In genomic region chr10:46239999-46240683, GRCh38 we compare ENCODE assay signal across 32 cellular contexts. TPM values are rescaled to one million over a fixed set of nuclear protein-coding genes. Genes with fewer than 3 reads are reported as not detected.
DNase-seq lines count a peak whose midpoint lies in the region; ATAC-seq and TF ChIP-seq lines count a peak whose summit lies in the region.
"Had no signal": no experiment of that assay in that cellular context is flagged by ENCODE, and none has a peak within 500 bp of the region (broad histone marks: within the 10 kb centered on the region; RNA-seq: fewer than 3 reads in every experiment).

No MANE protein-coding gene starts in this region.

- CTCF ChIA-PET in activated CD8-positive, alpha-beta memory T cell treated with anti-CD3 and anti-CD28 coated beads, Interleukin-2, amount 10 ng/mL, durations not matched to agents 7 days and 5 days (lab: Charles Lee), result interaction anchor here (1.4 to 1.5 kb wide), 2 partner anchors 12 to 30 kb away, joined by 3 to 4 read pairs; no protein-coding TSS in a partner anchor

- H3K4me3 ChIP-seq in stomach, result no peak overlapping the region
- H3K4me3 ChIP-seq: adrenal gland, BLaER1, psoas muscle had no signal

- ATAC-seq in left ventricle myocardium superior (no peak), Right ventricle myocardium inferior (no peak), HG03520 (IDR thresholded peaks at IDR 0.05; ENCODE audit: unreplicated experiment) (no peak), GM21723 (IDR thresholded peaks at IDR 0.05; ENCODE audit: unreplicated experiment) (no peak)
- no peak for ATAC-seq in activated CD8-positive, alpha-beta memory T cell treated with anti-CD3 and anti-CD28 coated beads, Interleukin-2, amount 10 ng/mL, durations not matched to agents 7 days and 5 days
- ATAC-seq: psoas muscle; stimulated activated memory B cell treated with anti-CD40 and anti-IgM and Interleukin-4, amounts not matched to agents 10 μg/mL and 1 μg/mL and 100 μg/mL, for 72 hours had no signal

- no peak overlapping the region for H3K4me3 Mint-ChIP-seq in activated CD8-positive, alpha-beta memory T cell treated with anti-CD3 and anti-CD28 coated beads, Interleukin-2, amount 10 ng/mL, durations not matched to agents 7 days and 5 days
- no peak overlapping the region for H3K4me3 Mint-ChIP-seq in endothelial cell (ENCODE audit: unreplicated experiment)
- H3K4me3 Mint-ChIP-seq: activated CD8-positive, alpha-beta T cell treated with anti-CD3 and anti-CD28 coated beads, Interleukin-2, amount 10 ng/mL, durations not matched to agents 7 days and 5 days; activated T-helper 1 cell treated with anti-CD3 and anti-CD28 coated beads, Interleukin-12 subunit alpha, Interleukin-12 subunit beta, Interleukin-2, Interleukin-4 antibody, amounts not matched to agents 30 ng/mL and 10 ng/mL and 1 ng/mL, durations not matched to agents 14 hours and 24 hours and 36 hours; brain; stimulated activated memory B cell treated with anti-CD40 and anti-IgM and Interleukin-4, amounts not matched to agents 10 μg/mL and 1 μg/mL and 100 μg/mL, for 72 hours had no signal

- H3K27me3 ChIP-seq in stomach, result no peaks in the 10 kb centered on the region
- H3K27me3 ChIP-seq: adrenal gland, BLaER1 had no signal

- TF ChIP-seq POLR2A in stomach (IDR thresholded peaks at IDR 0.05), result no peak

- no peaks in the 10 kb centered on the region for H3K27me3 Mint-ChIP-seq in activated CD8-positive, alpha-beta memory T cell treated with anti-CD3 and anti-CD28 coated beads, Interleukin-2, amount 10 ng/mL, durations not matched to agents 7 days and 5 days
- peaks cover 10% of the 10 kb centered on the region for H3K27me3 Mint-ChIP-seq in endothelial cell (ENCODE audit: unreplicated experiment)

- no peak for TF ChIP-seq CTCF in endothelial cell (IDR thresholded peaks at IDR 0.05; ENCODE audit: unreplicated experiment)
- TF ChIP-seq CTCF in stomach (IDR thresholded peaks at IDR 0.05), result no peak

- H3K9me3 Mint-ChIP-seq in activated CD8-positive, alpha-beta memory T cell treated with anti-CD3 and anti-CD28 coated beads, Interleukin-2, amount 10 ng/mL, durations not matched to agents 7 days and 5 days (ENCODE audit: low read depth), result peaks cover 10% of the 10 kb centered on the region
- H3K9me3 Mint-ChIP-seq in endothelial cell (ENCODE audit: unreplicated experiment), result no peaks in the 10 kb centered on the region

- peaks cover 35% of the 10 kb centered on the region for H3K4me1 Mint-ChIP-seq in activated CD8-positive, alpha-beta memory T cell treated with anti-CD3 and anti-CD28 coated beads, Interleukin-2, amount 10 ng/mL, durations not matched to agents 7 days and 5 days
- H3K4me1 Mint-ChIP-seq in endothelial cell (ENCODE audit: unreplicated experiment), result no peaks in the 10 kb centered on the region
- H3K4me1 Mint-ChIP-seq: brain; stimulated activated memory B cell treated with anti-CD40 and anti-IgM and Interleukin-4, amounts not matched to agents 10 μg/mL and 1 μg/mL and 100 μg/mL, for 72 hours had no signal

- TF ChIP-seq EP300 in stomach (IDR thresholded peaks at IDR 0.05), result no peak

- DNase-seq in left ventricle myocardium superior (peak; percentile 3), Right ventricle myocardium inferior (ENCODE audit: missing footprints) (no peak), endothelial cell (ENCODE audit: low spot score) (peak; percentile 0), stomach (peak; percentile 5), anterior cingulate cortex (lab: John Stamatoyannopoulos, UW) (no peak)
- peak; percentile 36 for DNase-seq in activated CD8-positive, alpha-beta memory T cell treated with anti-CD3 and anti-CD28 coated beads, Interleukin-2, amount 10 ng/mL, durations not matched to agents 7 days and 5 days
- DNase-seq: activated CD8-positive, alpha-beta T cell treated with anti-CD3 and anti-CD28 coated beads, Interleukin-2, amount 10 ng/mL, durations not matched to agents 7 days and 5 days; activated naive CD4-positive, alpha-beta T cell treated with Interleukin-2 at 50 U/mL for 16 hours; COR-L47; DMS53; effector CD8-positive, alpha-beta T cell; glutamatergic neuron; NCI-H1048; psoas muscle; SHP77 treated with DMSO at 0.1 percent for 48 hours; stimulated activated CD4-positive, alpha-beta T cell treated with anti-CD3 and anti-CD28 coated beads, Interleukin-4, amount 100 ng/mL, for 4 hours; substantia nigra; SW 1271 had no signal

- no peaks in the 10 kb centered on the region for H3K36me3 ChIP-seq in stomach
- H3K36me3 ChIP-seq: adrenal gland had no signal

- 67 to 100% (median 94%) methylated on average over 2 of the region's 2 CpGs for WGBS in stomach, 5 donors

- H3K9me3 ChIP-seq in stomach, result peaks cover 0 to 9% (median 4%) of the 10 kb centered on the region in 4 donors

- no peak overlapping the region for H3K27ac Mint-ChIP-seq in activated CD8-positive, alpha-beta memory T cell treated with anti-CD3 and anti-CD28 coated beads, Interleukin-2, amount 10 ng/mL, durations not matched to agents 7 days and 5 days
- H3K27ac Mint-ChIP-seq in endothelial cell (ENCODE audit: unreplicated experiment), result no peak overlapping the region
- H3K27ac Mint-ChIP-seq: activated T-helper 1 cell treated with anti-CD3 and anti-CD28 coated beads, Interleukin-12 subunit alpha, Interleukin-12 subunit beta, Interleukin-2, Interleukin-4 antibody, amounts not matched to agents 30 ng/mL and 10 ng/mL and 1 ng/mL, durations not matched to agents 14 hours and 24 hours and 36 hours; brain; stimulated activated memory B cell treated with anti-CD40 and anti-IgM and Interleukin-4, amounts not matched to agents 10 μg/mL and 1 μg/mL and 100 μg/mL, for 72 hours had no signal

- no peak overlapping the region for H3K27ac ChIP-seq in stomach
- H3K27ac ChIP-seq: adrenal gland, BLaER1, psoas muscle had no signal

- H3K4me1 ChIP-seq in stomach, result no peaks in the 10 kb centered on the region
- H3K4me1 ChIP-seq: adrenal gland, BLaER1, psoas muscle had no signal

- H3K36me3 Mint-ChIP-seq in activated CD8-positive, alpha-beta memory T cell treated with anti-CD3 and anti-CD28 coated beads, Interleukin-2, amount 10 ng/mL, durations not matched to agents 7 days and 5 days, result peaks cover 43% of the 10 kb centered on the region
- peaks cover 14% of the 10 kb centered on the region for H3K36me3 Mint-ChIP-seq in endothelial cell (ENCODE audit: low read depth, unreplicated experiment)
- H3K36me3 Mint-ChIP-seq: brain had no signal

- intact Hi-C loops in left ventricle myocardium superior (cut with micrococcal nuclease), result no loop called here
- intact Hi-C loops in Right ventricle myocardium inferior (cut with DNase I), result loop anchor here (10.0 kb wide), 1 partner anchor 85 kb away; no protein-coding TSS in a partner anchor
- intact Hi-C loops in stomach (cut with DNase I; ENCODE audit: low total_unique reads), result no loop called here

RNA-seq across cellular contexts. Expression of gene ANTXRL, which starts 46.7 kb away (rescaled TPM):
- total RNA-seq in left ventricle myocardium superior, result not detected
- not detected for total RNA-seq in Right ventricle myocardium inferior
- not detected for total RNA-seq in activated CD8-positive, alpha-beta memory T cell treated with anti-CD3 and anti-CD28 coated beads, Interleukin-2, amount 10 ng/mL, durations not matched to agents 7 days and 5 days
- total RNA-seq in endothelial cell (ENCODE audit: unreplicated experiment), result not detected
- total RNA-seq in stomach, result not detected
- not detected for polyA plus RNA-seq in stomach
- total RNA-seq: activated CD8-positive, alpha-beta T cell treated with anti-CD3 and anti-CD28 coated beads, Interleukin-2, amount 10 ng/mL, durations not matched to agents 7 days and 5 days; activated T-helper 1 cell treated with anti-CD3 and anti-CD28 coated beads, Interleukin-12 subunit alpha, Interleukin-12 subunit beta, Interleukin-2, Interleukin-4 antibody, amounts not matched to agents 30 ng/mL and 10 ng/mL and 1 ng/mL, durations not matched to agents 14 hours and 24 hours and 36 hours; chondrocyte; epithelial cell of proximal tubule; fibroblast of villous mesenchyme; liver; myocyte; psoas muscle; ureter had no signal
- polyA plus RNA-seq: AG04450 had no signal

Comparison
In these comparisons a context has a peak if more than half of its experiments do, and no peak if none do; other contexts are left out.
1. DNase-seq: peak in left ventricle myocardium superior (single experiment), activated CD8-positive, alpha-beta memory T cell treated with anti-CD3 and anti-CD28 coated beads, Interleukin-2, amount 10 ng/mL, durations not matched to agents 7 days and 5 days (single experiment), endothelial cell (single experiment) and stomach (single experiment); none in Right ventricle myocardium inferior (single experiment) and anterior cingulate cortex (0 of 58).